Comparison of ENCODE assay signal across 1 cellular context in genomic region chr5:126656397-126657007, GRCh38.
TF ChIP-seq lines count a peak whose summit lies in the region.

No MANE protein-coding gene starts in this region.

TF ChIP-seq in K562, 482 proteins besides CTCF, POLR2A, EP300 and RAD21 (continued from another document):
- no peak for TF ChIP-seq HMGXB4 (CRISPR knock-in tag; IDR thresholded peaks at IDR 0.05)
- no peak for TF ChIP-seq ZEB2 (IDR thresholded peaks at IDR 0.05)
- no peak for TF ChIP-seq SNAPC5 (CRISPR knock-in tag; IDR thresholded peaks at IDR 0.05)
- peak; percentile 22; the same call in 1 of the 2 replicates for TF ChIP-seq STAG1 (CRISPR knock-in tag; IDR thresholded peaks at IDR 0.05; ENCODE audit: borderline replicate concordance)
- TF ChIP-seq CTBP1 (IDR thresholded peaks at IDR 0.05; ENCODE audit: borderline replicate concordance): no peak
- TF ChIP-seq RFX7 (CRISPR knock-in tag; IDR thresholded peaks at IDR 0.05): no peak
- TF ChIP-seq MNT (conservative IDR thresholded peaks at IDR 0.05): 0 out of 4 replicates have a peak, but pooled peaks of 1 of the 2 experiments have one; percentile 10
- TF ChIP-seq ZNF561 (CRISPR knock-in tag; conservative IDR thresholded peaks at IDR 0.05): no peak
- TF ChIP-seq FOXP1 (CRISPR knock-in tag; IDR thresholded peaks at IDR 0.05): no peak
- TF ChIP-seq HIVEP1 (CRISPR knock-in tag; IDR thresholded peaks at IDR 0.05): no peak
- TF ChIP-seq POLR2G (IDR thresholded peaks at IDR 0.05; ENCODE audit: low read depth, low read length): no peak
- no peak for TF ChIP-seq CBFB (CRISPR knock-in tag; IDR thresholded peaks at IDR 0.05)
- TF ChIP-seq ARID2 (IDR thresholded peaks at IDR 0.05): peak; percentile 56
- no peak for TF ChIP-seq ARID3B (CRISPR knock-in tag; IDR thresholded peaks at IDR 0.05; ENCODE audit: borderline replicate concordance)
- no peak for TF ChIP-seq ZNF695 (CRISPR knock-in tag; IDR thresholded peaks at IDR 0.05)
- TF ChIP-seq HCFC1 (IDR thresholded peaks at IDR 0.05; ENCODE audit: low read depth, low read length): 0 out of 2 replicates have a peak, but pooled peaks have one; percentile 8
- TF ChIP-seq ZNF717 (CRISPR knock-in tag; IDR thresholded peaks at IDR 0.05): no peak
- no peak for TF ChIP-seq ZFP30 (CRISPR knock-in tag; IDR thresholded peaks at IDR 0.05; ENCODE audit: borderline replicate concordance)
- peak; percentile 88 for TF ChIP-seq DEAF1 (CRISPR knock-in tag; IDR thresholded peaks at IDR 0.05)
- TF ChIP-seq CC2D1A (IDR thresholded peaks at IDR 0.05): peak; percentile 67
- TF ChIP-seq TOE1 (IDR thresholded peaks at IDR 0.05; ENCODE audit: borderline replicate concordance): no peak
- no peak for TF ChIP-seq TOE1 (CRISPR knock-in tag; IDR thresholded peaks at IDR 0.05; ENCODE audit: borderline replicate concordance, low read depth)
- no peak for TF ChIP-seq VEZF1 (CRISPR knock-in tag; IDR thresholded peaks at IDR 0.05)
